In the genomic region with DNA sequence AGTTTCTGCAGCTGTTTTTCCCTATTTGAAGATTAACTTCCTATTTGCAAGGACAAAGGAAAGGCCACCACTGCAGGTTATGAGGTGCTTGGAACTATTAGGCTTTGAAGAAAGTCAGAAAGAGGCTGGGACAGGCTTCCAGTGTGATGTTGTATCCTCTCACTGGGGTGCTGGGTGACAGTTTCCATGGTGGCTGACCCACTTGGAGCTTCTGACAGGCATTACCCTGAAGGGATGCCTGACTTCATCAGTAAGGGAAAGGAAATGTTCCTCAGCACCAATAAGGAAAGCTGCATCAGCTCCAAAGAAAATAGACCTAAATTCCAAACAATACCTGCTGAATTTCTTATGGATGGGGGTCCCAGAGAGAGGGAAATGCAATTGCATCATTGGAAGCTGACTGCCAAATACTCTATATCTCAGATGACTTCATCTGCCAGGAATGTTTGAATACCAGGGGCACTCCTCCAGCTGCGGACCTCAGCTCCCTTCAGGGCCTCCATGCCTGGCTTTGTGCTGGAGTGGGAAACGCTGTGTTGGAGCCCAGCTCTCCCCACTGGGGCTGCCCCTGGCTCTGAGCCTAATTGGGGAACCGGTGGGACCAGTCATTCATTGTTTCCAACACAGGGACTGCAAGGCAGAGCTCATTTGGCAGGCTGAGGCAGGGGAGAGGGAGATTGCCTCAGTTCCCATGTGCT, we compare ENCODE assay signal across 8 cellular contexts.
DNase-seq lines count a peak whose midpoint lies in the region; ATAC-seq and TF ChIP-seq lines count a peak whose summit lies in the region.

No MANE protein-coding gene starts in this region.

- no peak overlapping the region for H3T11ph ChIP-seq in H9 (ENCODE audit: low read length)

- no peaks in the 10 kb centered on the region for H4K20me1 ChIP-seq in H9 (ENCODE audit: control insufficient read depth, insufficient read depth, insufficient read length)

- H4K8ac ChIP-seq in H9 (replicated peaks; ENCODE audit: insufficient read length, low read depth, low read length) = no peak overlapping the region

- H3K9me3 Mint-ChIP-seq in H9 = no peaks in the 10 kb centered on the region

- peaks cover 5% of the 10 kb centered on the region; the same call in 1 of the 2 replicates for H3K4me1 ChIP-seq in H9 (ENCODE audit: insufficient read depth, low read length)

- H3K79me2 ChIP-seq in H9 (ENCODE audit: insufficient read depth, low read length) = no peaks in the 10 kb centered on the region

- H3K79me1 ChIP-seq in H9 (ENCODE audit: insufficient read depth, low read depth, low read length, poor library complexity, severe bottlenecking) = no peaks in the 10 kb centered on the region

- H2BK12ac ChIP-seq in H9 (ENCODE audit: insufficient read length, low read depth, low read length) = no peak overlapping the region

- no CpG with 5 or more reads among the region's 3 CpGs for WGBS in H9 (ENCODE audit: extremely low coverage, insufficient read length, low lambda C conversion rate)

- H2AFZ ChIP-seq in H9 (ENCODE audit: low read length) = no peak overlapping the region

- no peak overlapping the region for H3K4me3 Mint-ChIP-seq in H9

- H2BK5ac ChIP-seq in H9 (ENCODE audit: insufficient read length, low read length) = no peak overlapping the region

- no peaks in the 10 kb centered on the region for H3K27me3 Mint-ChIP-seq in H9 (ENCODE audit: low read depth)

- H3K4me1 Mint-ChIP-seq in H9 = peaks cover 15 to 18% of the 10 kb centered on the region in 2 experiments

- H3K27me3 ChIP-seq in H9 (ENCODE audit: insufficient read depth, low read length) = no peaks in the 10 kb centered on the region

- no peak overlapping the region for H3K9ac ChIP-seq in H9 (ENCODE audit: extremely low read depth, insufficient read length, low read length)

- ATAC-seq in HG03175 (IDR thresholded peaks at IDR 0.05; ENCODE audit: unreplicated experiment) (no peak), HG03045 (IDR thresholded peaks at IDR 0.05; ENCODE audit: unreplicated experiment) (no peak)

- TF ChIP-seq CTCF in H9 (conservative IDR thresholded peaks at IDR 0.05) (no peak), coronary artery (IDR thresholded peaks at IDR 0.05) (no peak)

- H3K36me3 Mint-ChIP-seq in H9 (ENCODE audit: insufficient read depth in 1 of 3, low read depth in 3 of 3) = no peaks in the 10 kb centered on the region; a peak in 1 of 7 replicates

- peak overlapping the region; percentile 51; the same call in 1 of the 2 replicates for H3K14ac ChIP-seq in H9 (ENCODE audit: insufficient read depth, low read length)

- H3K27ac ChIP-seq in H9 (ENCODE audit: insufficient read length, low read depth, low read length) = no peak overlapping the region
- peak overlapping the region in 11 of 21 experiments; percentile 0 to 68 (median 35) for H3K27ac ChIP-seq in skin epidermis
- H3K27ac ChIP-seq in coronary artery = peak overlapping the region in 1 of 2 donors; percentile 64

- H2AK5ac ChIP-seq in H9 (ENCODE audit: insufficient read length, low read length) = no peak overlapping the region

- H3K4ac ChIP-seq in H9 (ENCODE audit: low read depth, low read length) = no peak overlapping the region

- H3K56ac ChIP-seq in H9 (ENCODE audit: insufficient read length, low read depth, low read length) = no peak overlapping the region

- H3K4me3 ChIP-seq in skin epidermis = no peak overlapping the region
- H3K4me3 ChIP-seq in coronary artery = no peak overlapping the region

- DNase-seq in H9 = peak; percentile 72
- DNase-seq in amniotic epithelial cell (ENCODE audit: low read depth) = peak; percentile 87
- DNase-seq in hypothalamus (lab: John Stamatoyannopoulos, UW) = peak in 34 of 51 donors; percentile 11 to 80 (median 52)
- no peak for DNase-seq in SKM-1 treated with dmso at 0.1 percent for 144 hours (lab: John Stamatoyannopoulos, UW; ENCODE audit: unreplicated experiment)
- DNase-seq in coronary artery (ENCODE audit: low spot score) = no peak

- H4K91ac ChIP-seq in H9 (ENCODE audit: insufficient read length, low read depth, low read length) = no peak overlapping the region

- peak overlapping the region in 2 of 3 experiments; percentile 7 to 19; a peak in 1 of 7 replicates for H3K27ac Mint-ChIP-seq in H9

- no peak overlapping the region for H4K5ac ChIP-seq in H9 (ENCODE audit: insufficient read length, low read depth, low read length)

- peak overlapping the region; percentile 30 for H3K18ac ChIP-seq in H9 (ENCODE audit: insufficient read length, low read depth, low read length)

- H2BK15ac ChIP-seq in H9 (ENCODE audit: low read depth, low read length) = no peak overlapping the region

- H3K23me2 ChIP-seq in H9 (ENCODE audit: insufficient read length, low read depth, low read length, poor library complexity, severe bottlenecking) = no peaks in the 10 kb centered on the region

- no peak overlapping the region for H2BK120ac ChIP-seq in H9 (ENCODE audit: low read depth, low read length, poor library complexity, severe bottlenecking)

- H3K23ac ChIP-seq in H9 (ENCODE audit: insufficient read length, low read depth, low read length) = no peak overlapping the region

- no peak overlapping the region for H3K4me2 ChIP-seq in H9 (ENCODE audit: insufficient read depth, insufficient read length, low read length)

- no peak overlapping the region for H2BK20ac ChIP-seq in H9 (ENCODE audit: low read depth, low read length, poor library complexity, severe bottlenecking)

- H3K9me3 ChIP-seq in H9 (ENCODE audit: control insufficient read depth, low read depth, low read length) = no peaks in the 10 kb centered on the region

Comparison
In these comparisons a context has a peak if more than half of its experiments do, and no peak if none do; other contexts are left out.
1. DNase-seq: peak in H9 (single experiment), amniotic epithelial cell (single experiment) and hypothalamus (34 of 51); none in SKM-1 treated with dmso at 0.1 percent for 144 hours (single experiment) and coronary artery (single experiment).